Comparison of ENCODE assay signal across 19 cellular contexts in genomic region chr1:29668761-29669487, GRCh38.
"Had no signal": no experiment of that assay in that cellular context is flagged by ENCODE, and none has a peak within 500 bp of the region (broad histone marks: within the 10 kb centered on the region; RNA-seq: fewer than 3 reads in every experiment).

No MANE protein-coding gene starts in this region.

- H3K9me3 Mint-ChIP-seq: activated naive CD4-positive, alpha-beta T cell treated with anti-CD3 and anti-CD28 coated beads for 36 hours; activated naive CD8-positive, alpha-beta T cell treated with anti-CD3 and anti-CD28 coated beads, Interleukin-2, amount 50 U/mL, for 24 hours; activated T-helper 2 cell treated with anti-CD3 and anti-CD28 coated beads, Interferon-gamma antibody, Interleukin-2, Interleukin-4, amounts not matched to agents 10 μg/mL and 5 μg/mL and 100 μg/mL, durations not matched to agents 14 hours and 24 hours and 36 hours; memory B cell had no signal

- H3K4me1 Mint-ChIP-seq: activated naive CD8-positive, alpha-beta T cell treated with anti-CD3 and anti-CD28 coated beads, Interleukin-2, amount 50 U/mL, for 24 hours; memory B cell; naive thymus-derived CD8-positive, alpha-beta T cell had no signal

- H3K27ac Mint-ChIP-seq: activated naive CD4-positive, alpha-beta T cell treated with anti-CD3 and anti-CD28 coated beads for 36 hours; activated naive CD8-positive, alpha-beta T cell treated with anti-CD3 and anti-CD28 coated beads, Interleukin-2, amount 50 U/mL, for 24 hours; activated T-helper 2 cell treated with anti-CD3 and anti-CD28 coated beads, Interferon-gamma antibody, Interleukin-2, Interleukin-4, amounts not matched to agents 10 μg/mL and 5 μg/mL and 100 μg/mL, durations not matched to agents 14 hours and 24 hours and 36 hours; memory B cell; naive thymus-derived CD8-positive, alpha-beta T cell had no signal

- H3K27ac ChIP-seq: breast epithelium, dorsolateral prefrontal cortex, hepatocyte, left ventricle myocardium inferior, psoas muscle, sigmoid colon, spleen, stomach, testis, upper lobe of left lung had no signal

- DNase-seq: activated CD4-positive, alpha-beta T cell treated with anti-CD3 and anti-CD28 coated beads, Interleukin-2, amount 50 U/mL, for 1 hour; activated naive CD4-positive, alpha-beta T cell treated with anti-CD3 and anti-CD28 coated beads for 36 hours; activated naive CD8-positive, alpha-beta T cell treated with anti-CD3 and anti-CD28 coated beads, Interleukin-2, amount 50 U/mL, for 24 hours; activated T-cell treated with anti-CD3 and anti-CD28 coated beads, Interleukin-2, amount 50 U/mL, for 1 hour; aorta; left ventricle myocardium inferior; psoas muscle; sigmoid colon; spleen; stomach; testis had no signal

- H3K79me2 ChIP-seq: hepatocyte had no signal

- H3K4me1 ChIP-seq: breast epithelium, left ventricle myocardium inferior, psoas muscle, sigmoid colon, stomach, testis, upper lobe of left lung had no signal

- H3K4me3 Mint-ChIP-seq: activated naive CD4-positive, alpha-beta T cell treated with anti-CD3 and anti-CD28 coated beads for 36 hours; activated naive CD8-positive, alpha-beta T cell treated with anti-CD3 and anti-CD28 coated beads, Interleukin-2, amount 50 U/mL, for 24 hours; memory B cell; naive thymus-derived CD8-positive, alpha-beta T cell had no signal

- ATAC-seq: activated CD4-positive, CD25-positive, alpha-beta regulatory T cell treated with anti-CD3 and anti-CD28 coated beads, Interleukin-2, amount 50 U/mL, for 24 hours; activated naive CD8-positive, alpha-beta T cell treated with anti-CD3 and anti-CD28 coated beads, Interleukin-2, amount 50 U/mL, for 24 hours; naive thymus-derived CD8-positive, alpha-beta T cell; psoas muscle had no signal

- H3K9me3 ChIP-seq: breast epithelium, left ventricle myocardium inferior, psoas muscle, sigmoid colon, spleen, stomach, testis, upper lobe of left lung had no signal

- H3K36me3 ChIP-seq: breast epithelium, left ventricle myocardium inferior, sigmoid colon, spleen, stomach, upper lobe of left lung had no signal

- H2AFZ ChIP-seq: hepatocyte had no signal

- H3K36me3 Mint-ChIP-seq: memory B cell; naive thymus-derived CD8-positive, alpha-beta T cell had no signal

- H3K4me2 ChIP-seq: hepatocyte had no signal

- H3K4me3 ChIP-seq: breast epithelium, dorsolateral prefrontal cortex, hepatocyte, left ventricle myocardium inferior, psoas muscle, sigmoid colon, spleen, stomach, testis, upper lobe of left lung had no signal

- H3K27me3 ChIP-seq: testis, upper lobe of left lung had no signal
